In genomic region chr14:104994988-104995387, GRCh38 we compare ENCODE assay signal across 17 cellular contexts. TPM values are rescaled to one million over a fixed set of nuclear protein-coding genes. Genes with fewer than 3 reads are reported as not detected.
DNase-seq lines count a peak whose midpoint lies in the region; FAIRE-seq and TF ChIP-seq lines count a peak whose summit lies in the region.
"Had no signal": no experiment of that assay in that cellular context is flagged by ENCODE, and none has a peak within 500 bp of the region (broad histone marks: within the 10 kb centered on the region; RNA-seq: fewer than 3 reads in every experiment).

No MANE protein-coding gene starts in this region.

- H3K79me2 ChIP-seq in neural progenitor cell (ENCODE audit: low read depth) = no peaks in the 10 kb centered on the region

- H3K27ac Mint-ChIP-seq in neural progenitor cell = peak overlapping the region; percentile 95
- H3K27ac Mint-ChIP-seq: B cell, HFFc6 had no signal

- peaks cover 2% of the 10 kb centered on the region for H3K9me3 Mint-ChIP-seq in neural progenitor cell
- H3K9me3 Mint-ChIP-seq: CD8-positive, alpha-beta memory T cell had no signal

- intact Hi-C loops in esophagus muscularis mucosa (cut with DNase I) = no loop called here

- H3K4me2 ChIP-seq in BLaER1 (peak overlapping the region; percentile 100), neural progenitor cell (no peak overlapping the region)

- TF ChIP-seq POLR2A in esophagus muscularis mucosa (IDR thresholded peaks at IDR 0.05; ENCODE audit: low read depth) = no peak

- no peak for TF ChIP-seq CTCF in neural progenitor cell (IDR thresholded peaks at IDR 0.05)
- no peak for TF ChIP-seq CTCF in esophagus muscularis mucosa (IDR thresholded peaks at IDR 0.05)

- H3K27me3 ChIP-seq in BLaER1 (no peaks in the 10 kb centered on the region), SJCRH30 (no peaks in the 10 kb centered on the region), neural progenitor cell (no peaks in the 10 kb centered on the region), esophagus muscularis mucosa (no peaks in the 10 kb centered on the region)

- H3K27ac ChIP-seq in BLaER1 = peak overlapping the region; percentile 92
- H3K27ac ChIP-seq in SJCRH30 = peak overlapping the region; percentile 76
- H3K27ac ChIP-seq in neural progenitor cell = no peak overlapping the region
- no peak overlapping the region for H3K27ac ChIP-seq in esophagus muscularis mucosa (replicated peaks in 1 of 4)

- no peak for DNase-seq in HTR-8/SVneo (ENCODE audit: insufficient read length, low spot score)
- DNase-seq in SJCRH30 = peak; percentile 68 to 87
- no peak for DNase-seq in neural progenitor cell (ENCODE audit: low spot score)
- DNase-seq in esophagus muscularis mucosa (ENCODE audit: extremely low spot score) = no peak
- no peak for DNase-seq in DMS79 treated with DMSO at 0.1 percent for 48 hours (lab: John Stamatoyannopoulos, UW)
- DNase-seq in DMS79 (lab: John Stamatoyannopoulos, UW) = no peak
- DNase-seq: Caco-2; CD8-positive, alpha-beta memory T cell; DMS53; GOT3; HCEC 1CT; HFFc6 had no signal

- peak overlapping the region; percentile 70 for H3K9ac ChIP-seq in BLaER1
- H3K9ac ChIP-seq in neural progenitor cell = no peak overlapping the region

- H3K9me3 ChIP-seq in BLaER1 = peaks cover 10% of the 10 kb centered on the region
- H3K9me3 ChIP-seq in SJCRH30 (replicated peaks) = 0 out of 2 replicates have a peak, but pooled peaks cover 4% of the 10 kb centered on the region
- H3K9me3 ChIP-seq in neural progenitor cell (ENCODE audit: low read depth) = no peaks in the 10 kb centered on the region
- no peaks in the 10 kb centered on the region for H3K9me3 ChIP-seq in esophagus muscularis mucosa
- H3K9me3 ChIP-seq: Caco-2 had no signal

- 92% methylated on average over 5 of the region's 6 CpGs for WGBS in esophagus muscularis mucosa

- peaks cover 26% of the 10 kb centered on the region for H3K36me3 Mint-ChIP-seq in neural progenitor cell
- H3K36me3 Mint-ChIP-seq: CD8-positive, alpha-beta memory T cell had no signal

- H3F3A ChIP-seq in neural progenitor cell (ENCODE audit: low read depth) = no peaks in the 10 kb centered on the region

- H3K4me1 Mint-ChIP-seq in neural progenitor cell = no peaks in the 10 kb centered on the region
- H3K4me1 Mint-ChIP-seq: B cell; CD8-positive, alpha-beta memory T cell had no signal

- H3K4me3 ChIP-seq in BLaER1 (0 out of 2 replicates have a peak overlapping the region, but pooled peaks have one; percentile 57), SJCRH30 (no peak overlapping the region), neural progenitor cell (no peak overlapping the region), esophagus muscularis mucosa (no peak overlapping the region)
- H3K4me3 ChIP-seq: GM12878 had no signal

- peaks cover 75% of the 10 kb centered on the region for H3K4me1 ChIP-seq in BLaER1
- peaks cover 34% of the 10 kb centered on the region for H3K4me1 ChIP-seq in SJCRH30
- H3K4me1 ChIP-seq in neural progenitor cell = no peaks in the 10 kb centered on the region
- no peaks in the 10 kb centered on the region for H3K4me1 ChIP-seq in esophagus muscularis mucosa
- H3K4me1 ChIP-seq: Caco-2 had no signal

- H3K36me3 ChIP-seq in BLaER1 = peaks cover 20% of the 10 kb centered on the region
- H3K36me3 ChIP-seq in SJCRH30 = no peaks in the 10 kb centered on the region
- no peaks in the 10 kb centered on the region for H3K36me3 ChIP-seq in neural progenitor cell
- H3K36me3 ChIP-seq in esophagus muscularis mucosa = peaks cover 3 to 59% (median 37%) of the 10 kb centered on the region in 4 donors

- H3K4me3 Mint-ChIP-seq in neural progenitor cell = no peak overlapping the region
- H3K4me3 Mint-ChIP-seq: B cell; CD8-positive, alpha-beta memory T cell; HFFc6 had no signal

- peak; percentile 36 for FAIRE-seq in HTR-8/SVneo (lab: Jason Lieb, UNC)
- FAIRE-seq: A204.1, GM12878, GM18507 had no signal

- peaks cover 15% of the 10 kb centered on the region; the same call in 1 of the 2 replicates for H4K20me1 ChIP-seq in BLaER1
- H4K20me1 ChIP-seq in neural progenitor cell (ENCODE audit: low read depth) = no peaks in the 10 kb centered on the region

- no peak for TF ChIP-seq EP300 in esophagus muscularis mucosa (IDR thresholded peaks at IDR 0.05)

- no peak overlapping the region for H2AFZ ChIP-seq in neural progenitor cell (replicated peaks)

- peaks cover 6% of the 10 kb centered on the region for H3K27me3 Mint-ChIP-seq in neural progenitor cell (ENCODE audit: insufficient read depth, low read depth)
- H3K27me3 Mint-ChIP-seq: B cell; CD8-positive, alpha-beta memory T cell had no signal

RNA-seq across cellular contexts. Expression of gene CLBA1, which starts 9.4 kb away (rescaled TPM):
- 2.6 and 3.0 TPM in 2 replicates for total RNA-seq in SJCRH30 (2014; rRNA removed; shearing (Covaris generic))
- total RNA-seq in neural progenitor cell (ENCODE audit: low replicate concordance) (8.5 and 10.8 TPM in 2 replicates), esophagus muscularis mucosa (1 to 10 TPM; 3.7 to 9.8 (median 6.7) TPM)

RNA-seq across cellular contexts. Expression of gene AHNAK2, which starts 16.8 kb away (rescaled TPM):
- 1.3 and 1.6 TPM in 2 replicates for total RNA-seq in SJCRH30 (2014; rRNA removed; shearing (Covaris generic))
- total RNA-seq in neural progenitor cell (ENCODE audit: low replicate concordance) (0.77 and 1.3 TPM in 2 replicates), esophagus muscularis mucosa (100 to 1,000 TPM in 3 of 4 donors, 10 to 100 TPM in 1; 95.3 to 277 (median 195) TPM)
- total RNA-seq: B cell had no signal

RNA-seq across cellular contexts. Expression of gene CDCA4, which starts 25.9 kb away (rescaled TPM):
- 92.3 and 98.0 TPM in 2 replicates for total RNA-seq in SJCRH30 (2014; rRNA removed; shearing (Covaris generic))
- total RNA-seq in neural progenitor cell (ENCODE audit: low replicate concordance) (56.6 and 102 TPM in 2 replicates), esophagus muscularis mucosa (1 to 10 TPM; 5.0 to 8.0 (median 6.0) TPM)

Comparison
In these comparisons a context has a peak if more than half of its experiments do, and no peak if none do; other contexts are left out.
1. H3K27ac ChIP-seq: peak in BLaER1 (single experiment) and SJCRH30 (single experiment); none in neural progenitor cell (single experiment) and esophagus muscularis mucosa (0 of 4).
2. DNase-seq: peak in SJCRH30 (2 of 2); none in HTR-8/SVneo (single experiment), neural progenitor cell (single experiment), esophagus muscularis mucosa (single experiment), DMS79 treated with DMSO at 0.1 percent for 48 hours (single experiment) and DMS79 (single experiment).
3. RNA of gene AHNAK2, which starts 16.8 kb away (total RNA-seq): 95.3 to 277 TPM in esophagus muscularis mucosa; 1.3 to 1.6 TPM in SJCRH30 and 0.77 to 1.3 TPM in neural progenitor cell; every median in the first group is over 10 times any median in the second.